Comparison of ENCODE assay signal across 8 cellular contexts in genomic region chr10:71812016-71812912, GRCh38. TPM values are rescaled to one million over a fixed set of nuclear protein-coding genes. Genes with fewer than 3 reads are reported as not detected.
A peak's percentile ranks its signal among the peaks of the same experiment; 100 is the strongest.
DNase-seq lines count a peak whose midpoint lies in the region; ATAC-seq, FAIRE-seq and TF ChIP-seq lines count a peak whose summit lies in the region.

No MANE protein-coding gene starts in this region.

- ATAC-seq in activated CD8-positive, alpha-beta T cell treated with anti-CD3 and anti-CD28 coated beads for 36 hours: peak; percentile 98
- peak; percentile 89 for ATAC-seq in mucosa of descending colon
- ATAC-seq in GM21528 (IDR thresholded peaks at IDR 0.05; ENCODE audit: low FRiP score, unreplicated experiment): no peak

- H2BK120ac ChIP-seq in H1 (replicated peaks; ENCODE audit: low read depth, low read length): no peak overlapping the region

- no peak for TF ChIP-seq POLR2A in H54 (IDR thresholded peaks at IDR 0.05; ENCODE audit: low read depth, low read length)
- no peak for TF ChIP-seq POLR2A in H1 (IDR thresholded peaks at IDR 0.05; ENCODE audit: control extremely low read depth in 1 of 2, low read depth in 2 of 2, low read length in 2 of 2)

- H3K27me3 Mint-ChIP-seq in activated CD8-positive, alpha-beta T cell treated with anti-CD3 and anti-CD28 coated beads for 36 hours: no peaks in the 10 kb centered on the region

- no peak overlapping the region for H3K27ac Mint-ChIP-seq in activated CD8-positive, alpha-beta T cell treated with anti-CD3 and anti-CD28 coated beads for 36 hours

- H2BK15ac ChIP-seq in H1 (ENCODE audit: low read length): peak overlapping the region; percentile 5; the same call in 1 of the 2 replicates

- H3K4me3 Mint-ChIP-seq in activated CD8-positive, alpha-beta T cell treated with anti-CD3 and anti-CD28 coated beads for 36 hours: no peak overlapping the region

- peaks cover 0 to 3% (median 0%) of the 10 kb centered on the region in 4 experiments; a peak in 1 of 7 replicates for H3K4me1 ChIP-seq in H1 (replicated peaks in 1 of 4; ENCODE audit: control insufficient read depth in 3 of 4, insufficient read depth in 4 of 4, low read length in 3 of 4)
- H3K4me1 ChIP-seq in mucosa of descending colon (ENCODE audit: low read depth): no peaks in the 10 kb centered on the region

- no peak overlapping the region for H3K27ac ChIP-seq in H1 (ENCODE audit: low read depth, low read length)

- TF ChIP-seq RAD21 in H1 (IDR thresholded peaks at IDR 0.05 in 1 of 2, conservative IDR thresholded peaks at IDR 0.05 in 1 of 2; ENCODE audit: low read depth in 2 of 2, low read length in 2 of 2): peak; percentile 83 to 88

- 81% methylated on average over 16 of the region's 22 CpGs; no CpG with 5 or more reads in 1 of the 2 experiments for WGBS in H1 (ENCODE audit: extremely low coverage in 1 of 2, insufficient coverage in 1 of 2, insufficient read length in 1 of 2, insufficient replicate concordance in 2 of 2, low coverage in 1 of 2, low lambda C conversion rate in 2 of 2, missing lambda C conversion rate in 1 of 2), 2 experiments

- DNase-seq in Caki2 (ENCODE audit: low read depth) (peak; percentile 69), H54 (ENCODE audit: insufficient read length, low spot score) (peak; percentile 82), NCI-H69 (lab: John Stamatoyannopoulos, UW) (peak; percentile 84), H1 (ENCODE audit: low read depth in 1 of 2, low spot score in 2 of 2) (peak in 1 of 2 experiments; percentile 87), mucosa of descending colon (peak; percentile 80 to 84 (median 83))
- DNase-seq in activated CD8-positive, alpha-beta T cell treated with anti-CD3 and anti-CD28 coated beads for 36 hours: peak; percentile 84
- peak; percentile 48 to 68 for DNase-seq in stimulated activated CD8-positive, alpha-beta memory T cell treated with anti-CD3 and anti-CD28 coated beads, Interleukin-7, amount 100 ng/mL, for 1 hour (ENCODE audit: low read depth in 2 of 2)

- H2BK20ac ChIP-seq in H1 (ENCODE audit: low read length): 0 out of 2 replicates have a peak overlapping the region, but pooled peaks have one; percentile 32

- H3K9me3 Mint-ChIP-seq in activated CD8-positive, alpha-beta T cell treated with anti-CD3 and anti-CD28 coated beads for 36 hours: no peaks in the 10 kb centered on the region

- H3K56ac ChIP-seq in H1 (replicated peaks; ENCODE audit: insufficient read length, low read depth, low read length): no peak overlapping the region

- no peak overlapping the region for H3K4me2 ChIP-seq in H1 (ENCODE audit: insufficient read depth in 1 of 2, low read depth in 2 of 2, low read length in 2 of 2)

- H3K9ac ChIP-seq in H1 (replicated peaks in 1 of 4; ENCODE audit: extremely low read depth in 1 of 4, low read depth in 3 of 4, low read length in 3 of 4): no peak overlapping the region

- POLR2A ChIA-PET in activated CD8-positive, alpha-beta T cell treated with anti-CD3 and anti-CD28 coated beads for 36 hours (lab: Charles Lee): interaction anchor here (0.8 to 1.4 kb wide), 3 partner anchors 32 to 100 kb away, joined by 3 to 6 read pairs (median 3); partner anchors contain the start of gene VSIR
- POLR2A ChIA-PET in H1 (lab: Charles Lee; ENCODE audit: partially characterized antibody): interaction anchor here (0.9 to 2.0 kb wide), 5 partner anchors 8 to 93 kb away, joined by 3 to 6 read pairs (median 3); partner anchors contain the start of genes C10orf105 and PSAP

- H4K5ac ChIP-seq in H1 (ENCODE audit: insufficient read length, low read depth, low read length): no peak overlapping the region

- no peak overlapping the region for H3K14ac ChIP-seq in H1 (ENCODE audit: insufficient read length)

- in situ Hi-C loops in Caki2 (cut with HindIII; ENCODE audit: low pct_unique_long_range_greater_than_20kb, low sequenced_read_pairs): no loop called here

- H4K8ac ChIP-seq in H1 (ENCODE audit: extremely low read depth, insufficient read depth, low read length): no peak overlapping the region; the same call in 1 of the 2 replicates

- no peak overlapping the region for H2AFZ ChIP-seq in H1 (ENCODE audit: low read length)

- H4K91ac ChIP-seq in H1 (replicated peaks; ENCODE audit: insufficient read length, low read length): no peak overlapping the region

- no peak overlapping the region for H3K4ac ChIP-seq in H1 (replicated peaks; ENCODE audit: insufficient read length, low read depth, low read length)

- H2BK5ac ChIP-seq in H1 (ENCODE audit: low read depth, low read length): peak overlapping the region; percentile 63; the same call in 1 of the 2 replicates

- H3K23me2 ChIP-seq in H1 (ENCODE audit: low read depth, low read length): no peaks in the 10 kb centered on the region

- intact Hi-C loops in activated CD8-positive, alpha-beta T cell treated with anti-CD3 and anti-CD28 coated beads for 36 hours (cut with micrococcal nuclease): loop anchor here (5.0 kb wide), 1 partner anchor 40 kb away; the partner anchor contains the start of gene VSIR
- intact Hi-C loops in mucosa of descending colon (cut with DNase I, micrococcal nuclease): loop anchor here (10.0 kb wide), 1 partner anchor 427 kb away; no protein-coding TSS in a partner anchor

- peaks cover 10% of the 10 kb centered on the region for H3K36me3 Mint-ChIP-seq in activated CD8-positive, alpha-beta T cell treated with anti-CD3 and anti-CD28 coated beads for 36 hours (ENCODE audit: low read depth)

- H2AK5ac ChIP-seq in H1 (ENCODE audit: low read depth, low read length): no peak overlapping the region

- no peaks in the 10 kb centered on the region for H3K79me2 ChIP-seq in H1 (ENCODE audit: control insufficient read depth in 1 of 2, insufficient read depth in 2 of 2, low read length in 2 of 2)

- no peak overlapping the region for H3K23ac ChIP-seq in H1 (ENCODE audit: insufficient read length)

- FAIRE-seq in H54 (lab: Jason Lieb, UNC) (no peak), H1 (lab: Jason Lieb, UNC) (no peak)

- no peaks in the 10 kb centered on the region for H3K79me1 ChIP-seq in H1 (ENCODE audit: low read depth, low read length)

- no peak for TF ChIP-seq EP300 in H1 (IDR thresholded peaks at IDR 0.05; ENCODE audit: borderline replicate concordance in 1 of 2, low read depth in 2 of 2, low read length in 2 of 2)

- no peak overlapping the region for H3K4me3 ChIP-seq in H1 (ENCODE audit: extremely low read depth in 1 of 4, insufficient read depth in 2 of 4, low read depth in 3 of 4, low read length in 4 of 4)
- H3K4me3 ChIP-seq in mucosa of descending colon: no peak overlapping the region

- CTCF ChIA-PET in activated CD8-positive, alpha-beta T cell treated with anti-CD3 and anti-CD28 coated beads for 36 hours (lab: Charles Lee): interaction anchor here (0.5 to 3.5 kb wide), 34 partner anchors 10 to 472 kb away, joined by 3 to 29 read pairs (median 4); partner anchors contain the start of gene VSIR
- CTCF ChIA-PET in H1 (lab: Charles Lee; ENCODE audit: partially characterized antibody): interaction anchor here (0.6 to 5.2 kb wide), 35 partner anchors 8 to 498 kb away, joined by 3 to 30 read pairs (median 4); partner anchors contain the start of gene VSIR

- H3K9me3 ChIP-seq in H1 (ENCODE audit: insufficient read depth in 2 of 2, low read depth in 1 of 2, low read length in 1 of 2) (no peaks in the 10 kb centered on the region), mucosa of descending colon (no peaks in the 10 kb centered on the region)

- peak; percentile 94 for TF ChIP-seq CTCF in activated CD8-positive, alpha-beta T cell treated with anti-CD3 and anti-CD28 coated beads for 36 hours (IDR thresholded peaks at IDR 0.05)
- TF ChIP-seq CTCF in H1 (IDR thresholded peaks at IDR 0.05; ENCODE audit: control extremely low read depth in 1 of 3, insufficient read depth in 1 of 3, low read depth in 1 of 3, low read length in 3 of 3): peak; percentile 71 to 82 (median 79)
- peak; percentile 68 for TF ChIP-seq CTCF in mucosa of descending colon (IDR thresholded peaks at IDR 0.05)

- H2BK12ac ChIP-seq in H1 (ENCODE audit: low read depth, low read length): no peak overlapping the region

- no peak overlapping the region for H3K18ac ChIP-seq in H1 (ENCODE audit: extremely low read depth, low read length)

- H4K20me1 ChIP-seq in H1 (replicated peaks in 1 of 2; ENCODE audit: control insufficient read depth in 1 of 2, insufficient read depth in 2 of 2, low read length in 2 of 2): peaks cover 2 to 5% of the 10 kb centered on the region in 2 experiments

- H3K27me3 ChIP-seq in H1 (replicated peaks in 1 of 4; ENCODE audit: control insufficient read depth in 3 of 4, extremely low read depth in 1 of 4, insufficient read depth in 3 of 4, low read length in 3 of 4): no peaks in the 10 kb centered on the region

- peaks cover 3% of the 10 kb centered on the region for H3K4me1 Mint-ChIP-seq in activated CD8-positive, alpha-beta T cell treated with anti-CD3 and anti-CD28 coated beads for 36 hours (ENCODE audit: low read depth)

- H3K36me3 ChIP-seq in H1 (ENCODE audit: control insufficient read depth in 2 of 4, insufficient read depth in 4 of 4, low read length in 3 of 4) (peaks cover 7 to 21% (median 16%) of the 10 kb centered on the region in 4 experiments; a peak in 7 of 8 replicates), mucosa of descending colon (ENCODE audit: low read depth) (peaks cover 4% of the 10 kb centered on the region)

RNA-seq across cellular contexts. Expression of gene PSAP, which starts 38.8 kb away (rescaled TPM):
- 1,521 and 1,603 TPM in 2 replicates for total RNA-seq in Caki2 (2014; rRNA removed; shearing (Covaris generic); ENCODE audit: low replicate concordance)
- 100 to 1,000 TPM in 1 of 2 experiments, 10 to 100 TPM in 1; 94.2 to 101 TPM for total RNA-seq in activated CD8-positive, alpha-beta T cell treated with anti-CD3 and anti-CD28 coated beads for 36 hours
- 386 and 388 TPM in 2 replicates for total RNA-seq in H1 (2021; fragmentation: NEBNext Ultra II Directional; extraction: Animal tissue kit (Norgen Biotek cat#: 25700))
- 504 and 700 TPM in 2 replicates for polyA plus RNA-seq in H1 (2011; rRNA removed)
- polyA plus RNA-seq in H1 (2011; cell fraction: cytosol; rRNA removed): 658 TPM
- 734 TPM for polyA plus RNA-seq in H1 (2011; cell fraction: nucleus; rRNA removed)
- 396 to 476 TPM (median 458 TPM) in 4 replicates for polyA plus RNA-seq in H1 (2012, experiment 1 of 2)
- 418 TPM for polyA plus RNA-seq in H1 (2012, experiment 2 of 2)
- polyA plus RNA-seq in H1 (2013, experiment 1 of 2): 516 TPM
- polyA plus RNA-seq in H1 (2013, experiment 2 of 2): 481 TPM
- polyA minus RNA-seq in H1 (2011; rRNA and poly(A)+ RNA removed): 440 and 675 TPM in 2 replicates
- polyA minus RNA-seq in H1 (2011; cell fraction: cytosol; rRNA and poly(A)+ RNA removed): 334 TPM
- 186 TPM for polyA minus RNA-seq in H1 (2011; cell fraction: nucleus; rRNA and poly(A)+ RNA removed)
- total RNA-seq in mucosa of descending colon: 100 to 1,000 TPM; 561 to 810 (median 653) TPM

RNA-seq across cellular contexts. Expression of gene VSIR, which starts 38.9 kb away (rescaled TPM):
- total RNA-seq in Caki2 (2014; rRNA removed; shearing (Covaris generic); ENCODE audit: low replicate concordance): 11.7 and 11.8 TPM in 2 replicates
- 10 to 100 TPM; 59.6 to 61.0 TPM for total RNA-seq in activated CD8-positive, alpha-beta T cell treated with anti-CD3 and anti-CD28 coated beads for 36 hours
- not detected in 2 replicates for total RNA-seq in H1 (2021; fragmentation: NEBNext Ultra II Directional; extraction: Animal tissue kit (Norgen Biotek cat#: 25700))
- polyA plus RNA-seq in H1 (2011; rRNA removed): 0.33 and 0.75 TPM in 2 replicates
- polyA plus RNA-seq in H1 (2011; cell fraction: cytosol; rRNA removed): 0.06 TPM
- polyA plus RNA-seq in H1 (2011; cell fraction: nucleus; rRNA removed): 0.56 TPM
- 0.08 to 0.32 TPM (median 0.29 TPM) in 3 of 4 replicates, not detected in the other for polyA plus RNA-seq in H1 (2012, experiment 1 of 2)
- 0.22 TPM for polyA plus RNA-seq in H1 (2012, experiment 2 of 2)
- 0.34 TPM for polyA plus RNA-seq in H1 (2013, experiment 1 of 2)
- polyA plus RNA-seq in H1 (2013, experiment 2 of 2): 0.42 TPM
- polyA minus RNA-seq in H1 (2011; rRNA and poly(A)+ RNA removed): 0.17 and 0.35 TPM in 2 replicates
- polyA minus RNA-seq in H1 (2011; cell fraction: cytosol; rRNA and poly(A)+ RNA removed): 1.0 TPM
- polyA minus RNA-seq in H1 (2011; cell fraction: nucleus; rRNA and poly(A)+ RNA removed): 0.90 TPM
- 10 to 100 TPM; 48.1 to 71.0 (median 60.7) TPM for total RNA-seq in mucosa of descending colon

Comparison
In these comparisons a context has a peak if more than half of its experiments do, and no peak if none do; other contexts are left out.
1. RNA of gene VSIR, which starts 38.9 kb away (total RNA-seq): 59.6 to 61.0 TPM in activated CD8-positive, alpha-beta T cell treated with anti-CD3 and anti-CD28 coated beads for 36 hours, 48.1 to 71.0 TPM in mucosa of descending colon and 11.7 to 11.8 TPM in Caki2; not detected in H1; every median in the first group is over 10 times any median in the second.
2. Peak in every context shown above with its lines, with median percentiles within 50 percentile points of each other: CTCF ChIP-seq.